In genomic region chr2:239793851-239794250, GRCh38 we compare ENCODE assay signal across 26 cellular contexts.
"Had no signal": no experiment of that assay in that cellular context is flagged by ENCODE, and none has a peak within 500 bp of the region (broad histone marks: within the 10 kb centered on the region; RNA-seq: fewer than 3 reads in every experiment).

No MANE protein-coding gene starts in this region.

- H3K4me3 Mint-ChIP-seq: activated naive CD4-positive, alpha-beta T cell treated with anti-CD3 and anti-CD28 coated beads, Interleukin-2, amount 50 U/mL, for 24 hours; immature natural killer cell; nephron had no signal

- H3K36me3 Mint-ChIP-seq: activated naive CD4-positive, alpha-beta T cell treated with anti-CD3 and anti-CD28 coated beads, Interleukin-2, amount 50 U/mL, for 24 hours; immature natural killer cell had no signal

- H3K36me3 ChIP-seq: ascending aorta, brain microvascular endothelial cell, heart right ventricle, left lung, neutrophil, thyroid gland, uterus had no signal

- H3K27me3 Mint-ChIP-seq: activated naive CD4-positive, alpha-beta T cell treated with anti-CD3 and anti-CD28 coated beads, Interleukin-2, amount 50 U/mL, for 24 hours had no signal

- H3K4me3 ChIP-seq: ascending aorta, dorsolateral prefrontal cortex, heart right ventricle, left lung, thyroid gland, uterus had no signal

- H3K9me3 Mint-ChIP-seq: activated naive CD4-positive, alpha-beta T cell treated with anti-CD3 and anti-CD28 coated beads, Interleukin-2, amount 50 U/mL, for 24 hours; immature natural killer cell had no signal

- H3K27ac Mint-ChIP-seq: activated naive CD4-positive, alpha-beta T cell treated with anti-CD3 and anti-CD28 coated beads, Interleukin-2, amount 50 U/mL, for 24 hours; immature natural killer cell; nephron had no signal

- H3K27ac ChIP-seq: ascending aorta, brain microvascular endothelial cell, epithelial cell of prostate, heart right ventricle, left lung, neutrophil, parathyroid adenoma, thyroid gland, uterus, VCaP had no signal

- DNase-seq: activated CD4-positive, alpha-beta T cell treated with anti-CD3 and anti-CD28 coated beads for 1 hour; activated CD4-positive, alpha-beta T cell treated with anti-CD3 and anti-CD28 coated beads, Interleukin-2, amount 50 U/mL, for 1 hour; activated CD8-positive, alpha-beta memory T cell treated with anti-CD3 and anti-CD28 coated beads for 24 hours; activated effector memory CD4-positive, alpha-beta T cell treated with anti-CD3 and anti-CD28 coated beads, Interleukin-2, amount 50 U/mL, for 16 hours; brain microvascular endothelial cell; central memory CD4-positive, alpha-beta T cell; heart right ventricle; immature natural killer cell; kidney glomerular epithelial cell; left lung; right cardiac atrium; stimulated activated CD4-positive, alpha-beta T cell treated with anti-CD3 and anti-CD28 coated beads, Interleukin-12 subunit alpha, Interleukin-12 subunit beta, amount 100 ng/mL, for 4 hours; stimulated activated CD4-positive, alpha-beta T cell treated with anti-CD3 and anti-CD28 coated beads, Interleukin-4, amount 100 ng/mL, for 4 hours; stimulated activated naive CD8-positive, alpha-beta T cell treated with anti-CD3 and anti-CD28 coated beads, Interleukin-15, Interleukin-2, amounts not matched to agents 100 U/mL and 50 U/mL, for 24 hours; substantia nigra; thyroid gland; uterus had no signal

- H3K27me3 ChIP-seq: ascending aorta, brain microvascular endothelial cell, dorsolateral prefrontal cortex, left lung, neutrophil, thyroid gland, uterus had no signal

- ATAC-seq: heart right ventricle; left lung; right cardiac atrium; SK-N-SH treated with all-trans-retinoic acid at 6 μM for 48 hours; stimulated activated naive CD8-positive, alpha-beta T cell treated with anti-CD3 and anti-CD28 coated beads, Interleukin-15, Interleukin-2, amounts not matched to agents 100 U/mL and 50 U/mL, for 24 hours had no signal

- H3K4me1 Mint-ChIP-seq: activated naive CD4-positive, alpha-beta T cell treated with anti-CD3 and anti-CD28 coated beads, Interleukin-2, amount 50 U/mL, for 24 hours; immature natural killer cell; nephron had no signal

- H3K4me1 ChIP-seq: ascending aorta, heart right ventricle, left lung, parathyroid adenoma, thyroid gland, uterus had no signal

- H3K9me3 ChIP-seq: ascending aorta, left lung, neutrophil, thyroid gland, uterus had no signal
